ENCODE assay signal across 39 cellular contexts in genomic region chr2:69700381-69700780, GRCh38.
"Had no signal": no experiment of that assay in that cellular context is flagged by ENCODE, and none has a peak within 500 bp of the region (broad histone marks: within the 10 kb centered on the region; RNA-seq: fewer than 3 reads in every experiment).

No MANE protein-coding gene starts in this region.

- FAIRE-seq: astrocyte, TTC549 had no signal

- ATAC-seq: activated CD8-positive, alpha-beta T cell treated with anti-CD3 and anti-CD28 coated beads for 36 hours; activated naive CD4-positive, alpha-beta T cell treated with anti-CD3 and anti-CD28 coated beads, Interleukin-2, amount 50 U/mL, for 72 hours; activated T-cell treated with anti-CD3 and anti-CD28 coated beads, Interleukin-2, amount 50 U/mL, for 4 hours; activated T-cell treated with anti-CD3 and anti-CD28 coated beads, Interleukin-2, amount 50 U/mL, for 72 hours; activated T-helper 17 cell treated with anti-CD3 and anti-CD28 coated beads, Interleukin-2, amount 50 U/mL, for 72 hours; body of pancreas had no signal

- H3K4me3 ChIP-seq: adrenal gland, body of pancreas, breast epithelium, cardiac muscle cell had no signal

- H3K27ac Mint-ChIP-seq: activated B cell treated with CpG ODN at 0.5 μM for 24 hours; activated CD4-positive, alpha-beta memory T cell treated with anti-CD3 and anti-CD28 coated beads for 36 hours; activated CD4-positive, alpha-beta T cell treated with anti-CD3 and anti-CD28 coated beads, Interleukin-2, amount 10 ng/mL, durations not matched to agents 24 days and 14 days; activated CD8-positive, alpha-beta T cell treated with anti-CD3 and anti-CD28 coated beads for 36 hours; activated naive CD4-positive, alpha-beta T cell treated with anti-CD3 and anti-CD28 coated beads for 36 hours; activated naive CD8-positive, alpha-beta T cell treated with anti-CD3 and anti-CD28 coated beads for 36 hours; activated T-cell treated with anti-CD3 and anti-CD28 coated beads, Interleukin-2, amount 50 U/mL, for 72 hours; activated T-helper 1 cell treated with anti-CD3 and anti-CD28 coated beads, Interleukin-12 subunit alpha, Interleukin-12 subunit beta, Interleukin-2, Interleukin-4 antibody, amounts not matched to agents 30 ng/mL and 10 ng/mL and 1 ng/mL, durations not matched to agents 14 hours and 24 hours and 36 hours; activated T-helper 17 cell treated with anti-CD3 and anti-CD28 coated beads, Interleukin-2, amount 50 U/mL, for 72 hours; T-helper 1 cell treated with Interleukin-12 subunit alpha and Interleukin-12 subunit beta and Interleukin-4 antibody, amounts not matched to agents 30 μg/mL and 1 μg/mL, for 36 hours; T-helper 2 cell treated with Interferon-gamma antibody and Interleukin-4, amounts not matched to agents 5 μg/mL and 100 μg/mL, for 36 hours had no signal

- H3K27me3 ChIP-seq: adrenal gland, body of pancreas, brain microvascular endothelial cell, breast epithelium, cardiac muscle cell had no signal

- H3K9me3 Mint-ChIP-seq: activated B cell treated with CpG ODN at 0.5 μM for 24 hours; activated CD4-positive, alpha-beta memory T cell treated with anti-CD3 and anti-CD28 coated beads for 36 hours; activated naive CD4-positive, alpha-beta T cell treated with anti-CD3 and anti-CD28 coated beads for 36 hours; activated naive CD4-positive, alpha-beta T cell treated with anti-CD3 and anti-CD28 coated beads, Interleukin-2, amount 50 U/mL, for 72 hours; activated naive CD8-positive, alpha-beta T cell treated with anti-CD3 and anti-CD28 coated beads for 36 hours; activated T-cell treated with anti-CD3 and anti-CD28 coated beads, Interleukin-2, amount 50 U/mL, for 4 hours; activated T-cell treated with anti-CD3 and anti-CD28 coated beads, Interleukin-2, amount 50 U/mL, for 72 hours; activated T-helper 1 cell treated with anti-CD3 and anti-CD28 coated beads, Interleukin-12 subunit alpha, Interleukin-12 subunit beta, Interleukin-2, Interleukin-4 antibody, amounts not matched to agents 30 ng/mL and 10 ng/mL and 1 ng/mL, durations not matched to agents 14 hours and 24 hours and 36 hours; activated T-helper 17 cell treated with anti-CD3 and anti-CD28 coated beads, Interleukin-2, amount 50 U/mL, for 72 hours; central memory CD8-positive, alpha-beta T cell; T-helper 1 cell treated with Interleukin-12 subunit alpha and Interleukin-12 subunit beta and Interleukin-4 antibody, amounts not matched to agents 30 μg/mL and 1 μg/mL, for 36 hours; T-helper 2 cell treated with Interferon-gamma antibody and Interleukin-4, amounts not matched to agents 5 μg/mL and 100 μg/mL, for 36 hours had no signal

- H3K36me3 ChIP-seq: adrenal gland, brain microvascular endothelial cell, breast epithelium, cardiac muscle cell had no signal

- H3K9me3 ChIP-seq: adrenal gland, body of pancreas, breast epithelium had no signal

- H3K36me3 Mint-ChIP-seq: activated CD4-positive, alpha-beta memory T cell treated with anti-CD3 and anti-CD28 coated beads for 36 hours; activated naive CD4-positive, alpha-beta T cell treated with anti-CD3 and anti-CD28 coated beads, Interleukin-2, amount 50 U/mL, for 72 hours; activated naive CD8-positive, alpha-beta T cell treated with anti-CD3 and anti-CD28 coated beads for 36 hours had no signal

- DNase-seq: activated B cell treated with CpG ODN at 0.5 μM for 24 hours; activated CD4-positive, alpha-beta memory T cell treated with anti-CD3 and anti-CD28 coated beads for 36 hours; activated CD4-positive, alpha-beta T cell treated with anti-CD3 and anti-CD28 coated beads for 4 hours; activated CD4-positive, alpha-beta T cell treated with anti-CD3 and anti-CD28 coated beads, Interleukin-2, amount 10 ng/mL, durations not matched to agents 24 days and 14 days; activated CD4-positive, alpha-beta T cell treated with anti-CD3 and anti-CD28 coated beads, Interleukin-2, amount 50 U/mL, for 1 hour; activated CD4-positive, alpha-beta T cell treated with anti-CD3 and anti-CD28 coated beads, Interleukin-2, amount 50 U/mL, for 4 hours; activated CD4-positive, CD25-positive, alpha-beta regulatory T cell treated with anti-CD3 and anti-CD28 coated beads, Interleukin-2, amount 50 U/mL, for 72 hours; activated CD8-positive, alpha-beta memory T cell treated with anti-CD3 and anti-CD28 coated beads, Interleukin-2, amount 50 U/mL, for 4 hours; activated CD8-positive, alpha-beta T cell treated with anti-CD3 and anti-CD28 coated beads for 36 hours; activated effector memory CD4-positive, alpha-beta T cell treated with anti-CD3 and anti-CD28 coated beads, Interleukin-2, amount 50 U/mL, for 16 hours; activated gamma-delta T cell treated with Interleukin-2 at 50 U/mL for 16 hours; activated naive CD4-positive, alpha-beta T cell; activated naive CD4-positive, alpha-beta T cell treated with anti-CD3 and anti-CD28 coated beads for 36 hours; activated naive CD4-positive, alpha-beta T cell treated with anti-CD3 and anti-CD28 coated beads, Interleukin-2, amount 50 U/mL, for 16 hours; activated naive CD8-positive, alpha-beta T cell treated with anti-CD3 and anti-CD28 coated beads for 36 hours; activated T-cell treated with anti-CD3 and anti-CD28 coated beads for 4 hours; activated T-cell treated with anti-CD3 and anti-CD28 coated beads, Interleukin-2, amount 50 U/mL, for 1 hour; activated T-cell treated with anti-CD3 and anti-CD28 coated beads, Interleukin-2, amount 50 U/mL, for 4 hours; activated T-cell treated with anti-CD3 and anti-CD28 coated beads, Interleukin-2, amount 50 U/mL, for 72 hours; adrenal gland; amniotic stem cell; aorta; body of pancreas; brain microvascular endothelial cell; caudate nucleus; cerebellar nuclear complex; T-helper 1 cell; T-helper 2 cell; T-helper 9 cell had no signal

- H3K27ac ChIP-seq: adrenal gland, body of pancreas, brain microvascular endothelial cell, breast epithelium, cardiac muscle cell had no signal

- H3K4me3 Mint-ChIP-seq: activated B cell treated with CpG ODN at 0.5 μM for 24 hours; activated CD4-positive, alpha-beta memory T cell treated with anti-CD3 and anti-CD28 coated beads for 36 hours; activated CD4-positive, alpha-beta T cell treated with anti-CD3 and anti-CD28 coated beads, Interleukin-2, amount 10 ng/mL, durations not matched to agents 24 days and 14 days; activated CD8-positive, alpha-beta T cell treated with anti-CD3 and anti-CD28 coated beads for 36 hours; activated naive CD4-positive, alpha-beta T cell treated with anti-CD3 and anti-CD28 coated beads for 36 hours; activated naive CD8-positive, alpha-beta T cell treated with anti-CD3 and anti-CD28 coated beads for 36 hours; activated T-cell treated with anti-CD3 and anti-CD28 coated beads, Interleukin-2, amount 50 U/mL, for 4 hours; activated T-cell treated with anti-CD3 and anti-CD28 coated beads, Interleukin-2, amount 50 U/mL, for 72 hours; activated T-helper 1 cell treated with anti-CD3 and anti-CD28 coated beads, Interleukin-12 subunit alpha, Interleukin-12 subunit beta, Interleukin-2, Interleukin-4 antibody, amounts not matched to agents 30 ng/mL and 10 ng/mL and 1 ng/mL, durations not matched to agents 14 hours and 24 hours and 36 hours; activated T-helper 17 cell treated with anti-CD3 and anti-CD28 coated beads, Interleukin-2, amount 50 U/mL, for 72 hours; central memory CD8-positive, alpha-beta T cell; T-helper 1 cell treated with Interleukin-12 subunit alpha and Interleukin-12 subunit beta and Interleukin-4 antibody, amounts not matched to agents 30 μg/mL and 1 μg/mL, for 36 hours; T-helper 2 cell treated with Interferon-gamma antibody and Interleukin-4, amounts not matched to agents 5 μg/mL and 100 μg/mL, for 36 hours had no signal

- H3K27me3 Mint-ChIP-seq: activated CD4-positive, alpha-beta memory T cell treated with anti-CD3 and anti-CD28 coated beads for 36 hours; activated CD8-positive, alpha-beta T cell treated with anti-CD3 and anti-CD28 coated beads for 36 hours; activated naive CD8-positive, alpha-beta T cell treated with anti-CD3 and anti-CD28 coated beads for 36 hours; activated T-helper 17 cell treated with anti-CD3 and anti-CD28 coated beads, Interleukin-2, amount 50 U/mL, for 72 hours; central memory CD8-positive, alpha-beta T cell had no signal

- H3K4me1 ChIP-seq: adrenal gland, breast epithelium had no signal
